In the genomic region with DNA sequence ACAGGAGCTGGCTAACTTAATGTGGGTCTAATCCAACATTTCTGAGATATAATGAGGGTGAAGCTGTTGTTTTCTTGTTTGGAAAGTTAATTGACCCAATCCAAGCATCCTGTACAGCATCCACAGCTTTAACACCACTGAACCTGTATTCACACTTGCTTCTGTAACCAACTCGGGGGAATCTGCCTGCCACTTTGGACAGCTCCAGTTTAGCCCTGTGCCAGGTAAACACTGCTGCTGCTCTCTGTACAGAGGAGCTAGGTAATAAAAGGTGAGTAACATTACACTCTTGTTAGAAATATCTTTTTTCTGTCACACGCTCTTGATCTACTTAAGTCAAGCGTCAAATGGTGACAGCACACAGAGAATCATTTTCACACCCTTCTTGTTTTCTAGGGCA, we compare ENCODE assay signal across 32 cellular contexts. TPM values are rescaled to one million over a fixed set of nuclear protein-coding genes. Genes with fewer than 3 reads are reported as not detected.
"Had no signal": no experiment of that assay in that cellular context is flagged by ENCODE, and none has a peak within 500 bp of the region (broad histone marks: within the 10 kb centered on the region; RNA-seq: fewer than 3 reads in every experiment).

No MANE protein-coding gene starts in this region.

- H3K9me3 ChIP-seq: left lung, lower lobe of right lung, pancreas, prostate gland, sigmoid colon, spleen, tibial nerve, uterus had no signal

- DNase-seq: hypothalamus; immature natural killer cell; kidney; left colon; left lung; lower lobe of right lung; mammary epithelial cell; mesenchymal stem cell; naive thymus-derived CD8-positive, alpha-beta T cell; nucleus accumbens; pancreas; retina; sigmoid colon; small intestine; spleen; stimulated activated CD4-positive, alpha-beta T cell treated with anti-CD3 and anti-CD28 coated beads, Interleukin-4, amount 100 ng/mL, for 4 hours; stimulated activated CD8-positive, alpha-beta memory T cell treated with anti-CD3 and anti-CD28 coated beads, Interleukin-4, amount 100 ng/mL, for 48 hours; stimulated activated naive CD4-positive, alpha-beta T cell treated with Interleukin-2 at 50 U/mL for 16 hours; stimulated activated naive CD8-positive, alpha-beta T cell treated with anti-CD3 and anti-CD28 coated beads, Interleukin-15, amount 100 ng/mL, for 72 hours; substantia nigra; uterus had no signal

- ATAC-seq: left colon; left lung; lower lobe of right lung; naive thymus-derived CD8-positive, alpha-beta T cell; pancreas; right cardiac atrium; stimulated activated naive CD8-positive, alpha-beta T cell treated with anti-CD3 and anti-CD28 coated beads, Interleukin-15, amount 100 ng/mL, for 72 hours had no signal

- H3K4me1 ChIP-seq: left lung, lower lobe of right lung, pancreas, prostate gland, sigmoid colon, spleen, tibial nerve, uterus had no signal

- H3K4me3 ChIP-seq: left lung, lower lobe of right lung, pancreas, prostate gland, sigmoid colon, spleen, tibial nerve, uterus had no signal

- H3K36me3 ChIP-seq: left lung, lower lobe of right lung, pancreas, prostate gland, sigmoid colon, spleen, tibial nerve, uterus had no signal

- FAIRE-seq: islet of Langerhans, kidney, pancreas, small intestine had no signal

- H3K27me3 ChIP-seq: left lung, pancreas, sigmoid colon, spleen, tibial nerve, uterus had no signal

- H3K27ac ChIP-seq: left lung, lower lobe of right lung, pancreas, prostate gland, sigmoid colon, spleen, tibial nerve, uterus had no signal

RNA-seq across cellular contexts. Expression of a gene that starts 0.7 kb away (rescaled TPM):
- total RNA-seq: kidney; left colon; left lung; liver; lower lobe of right lung; mammary epithelial cell; mucosa of gallbladder; naive thymus-derived CD8-positive, alpha-beta T cell; neural crest cell; osteoblast; pancreas; prostate gland; right cardiac atrium; sigmoid colon; spleen; temporal lobe; tibial nerve; ureter; uterus had no signal
- polyA plus RNA-seq: immature natural killer cell; liver; mammary epithelial cell; naive thymus-derived CD8-positive, alpha-beta T cell; pancreas; right cardiac atrium; sigmoid colon; small intestine; spleen; thymus had no signal

RNA-seq across cellular contexts. Expression of a gene that starts 32.1 kb away (rescaled TPM):
- total RNA-seq: kidney; left colon; left lung; liver; lower lobe of right lung; mammary epithelial cell; mucosa of gallbladder; naive thymus-derived CD8-positive, alpha-beta T cell; neural crest cell; osteoblast; pancreas; prostate gland; right cardiac atrium; sigmoid colon; spleen; temporal lobe; tibial nerve; ureter; uterus had no signal
- polyA plus RNA-seq: immature natural killer cell; liver; mammary epithelial cell; naive thymus-derived CD8-positive, alpha-beta T cell; pancreas; right cardiac atrium; sigmoid colon; small intestine; spleen; thymus had no signal

RNA-seq across cellular contexts. Expression of a gene that starts 37.4 kb away (rescaled TPM):
- total RNA-seq: kidney; left colon; left lung; liver; lower lobe of right lung; mammary epithelial cell; mucosa of gallbladder; naive thymus-derived CD8-positive, alpha-beta T cell; neural crest cell; osteoblast; pancreas; prostate gland; right cardiac atrium; sigmoid colon; spleen; temporal lobe; tibial nerve; ureter; uterus had no signal
- polyA plus RNA-seq: immature natural killer cell; liver; mammary epithelial cell; naive thymus-derived CD8-positive, alpha-beta T cell; pancreas; right cardiac atrium; sigmoid colon; small intestine; spleen; thymus had no signal

RNA-seq across cellular contexts. Expression of a gene that starts 47.7 kb away (rescaled TPM):
- total RNA-seq: kidney; left colon; left lung; liver; lower lobe of right lung; mammary epithelial cell; mucosa of gallbladder; naive thymus-derived CD8-positive, alpha-beta T cell; neural crest cell; osteoblast; pancreas; prostate gland; right cardiac atrium; sigmoid colon; spleen; temporal lobe; tibial nerve; ureter; uterus had no signal
- polyA plus RNA-seq: immature natural killer cell; liver; mammary epithelial cell; naive thymus-derived CD8-positive, alpha-beta T cell; pancreas; right cardiac atrium; sigmoid colon; small intestine; spleen; thymus had no signal

RNA-seq across cellular contexts. Expression of a gene that starts 52.8 kb away (rescaled TPM):
- total RNA-seq: kidney; left colon; left lung; liver; lower lobe of right lung; mammary epithelial cell; mucosa of gallbladder; naive thymus-derived CD8-positive, alpha-beta T cell; neural crest cell; osteoblast; pancreas; prostate gland; right cardiac atrium; sigmoid colon; spleen; temporal lobe; tibial nerve; ureter; uterus had no signal
- polyA plus RNA-seq: immature natural killer cell; liver; mammary epithelial cell; naive thymus-derived CD8-positive, alpha-beta T cell; pancreas; right cardiac atrium; sigmoid colon; small intestine; spleen had no signal
